Comparison of ENCODE assay signal across 16 cellular contexts in genomic region chrX:31063114-31063513, GRCh38. TPM values are rescaled to one million over a fixed set of nuclear protein-coding genes. Genes with fewer than 3 reads are reported as not detected.
DNase-seq lines count a peak whose midpoint lies in the region; ATAC-seq and TF ChIP-seq lines count a peak whose summit lies in the region.
"Had no signal": no experiment of that assay in that cellular context is flagged by ENCODE, and none has a peak within 500 bp of the region (broad histone marks: within the 10 kb centered on the region; RNA-seq: fewer than 3 reads in every experiment).

No MANE protein-coding gene starts in this region.

- H3K4me3 Mint-ChIP-seq in activated CD4-positive, alpha-beta T cell treated with anti-CD3 and anti-CD28 coated beads, Interleukin-2, amount 10 ng/mL, durations not matched to agents 24 days and 14 days, result no peak overlapping the region
- H3K4me3 Mint-ChIP-seq in activated T-helper 17 cell treated with anti-CD3 and anti-CD28 coated beads, Interleukin-2, amount 50 U/mL, for 72 hours, result no peak overlapping the region
- H3K4me3 Mint-ChIP-seq: CD4-positive, alpha-beta memory T cell; HFFc6 had no signal

- no peak for DNase-seq in activated CD4-positive, alpha-beta T cell treated with anti-CD3 and anti-CD28 coated beads, Interleukin-2, amount 10 ng/mL, durations not matched to agents 24 days and 14 days
- DNase-seq in activated CD4-positive, alpha-beta T cell treated with anti-CD3 and anti-CD28 coated beads for 48 hours, result no peak
- DNase-seq in GM12865 (ENCODE audit: low read depth) (peak; percentile 19), omental fat pad (ENCODE audit: low spot score) (no peak)
- DNase-seq in stimulated activated naive CD4-positive, alpha-beta T cell treated with Interleukin-2 at 50 U/mL for 16 hours (lab: John Stamatoyannopoulos, UW), result no peak
- DNase-seq: BE2C; CD4-positive, alpha-beta memory T cell; DMS153; GF-D8; HFFc6 had no signal

- H3K9me3 Mint-ChIP-seq in activated CD4-positive, alpha-beta T cell treated with anti-CD3 and anti-CD28 coated beads, Interleukin-2, amount 10 ng/mL, durations not matched to agents 24 days and 14 days, result no peaks in the 10 kb centered on the region
- H3K9me3 Mint-ChIP-seq in activated T-helper 17 cell treated with anti-CD3 and anti-CD28 coated beads, Interleukin-2, amount 50 U/mL, for 72 hours, result no peaks in the 10 kb centered on the region
- H3K9me3 Mint-ChIP-seq: HFFc6 had no signal

- peaks cover 10% of the 10 kb centered on the region for H3K4me1 Mint-ChIP-seq in activated CD4-positive, alpha-beta T cell treated with anti-CD3 and anti-CD28 coated beads, Interleukin-2, amount 10 ng/mL, durations not matched to agents 24 days and 14 days
- no peaks in the 10 kb centered on the region for H3K4me1 Mint-ChIP-seq in activated T-helper 17 cell treated with anti-CD3 and anti-CD28 coated beads, Interleukin-2, amount 50 U/mL, for 72 hours
- H3K4me1 Mint-ChIP-seq: CD4-positive, alpha-beta memory T cell had no signal

- no peak overlapping the region for H3K4me3 ChIP-seq in GM12865 (ENCODE audit: low read depth, low read length)
- H3K4me3 ChIP-seq: HAP-1 had no signal

- TF ChIP-seq CTCF in GM12865 (IDR thresholded peaks at IDR 0.05; ENCODE audit: insufficient read depth, low read depth, low read length, missing control alignments) (no peak), omental fat pad (IDR thresholded peaks at IDR 0.05) (no peak)

- no peaks in the 10 kb centered on the region for H3K36me3 Mint-ChIP-seq in activated CD4-positive, alpha-beta T cell treated with anti-CD3 and anti-CD28 coated beads, Interleukin-2, amount 10 ng/mL, durations not matched to agents 24 days and 14 days (ENCODE audit: low read depth)
- H3K36me3 Mint-ChIP-seq in activated T-helper 17 cell treated with anti-CD3 and anti-CD28 coated beads, Interleukin-2, amount 50 U/mL, for 72 hours (ENCODE audit: low read depth), result no peaks in the 10 kb centered on the region
- H3K36me3 Mint-ChIP-seq: CD4-positive, alpha-beta memory T cell had no signal

- ATAC-seq in GM18907 (IDR thresholded peaks at IDR 0.05; ENCODE audit: unreplicated experiment) (peak; percentile 40), omental fat pad (ENCODE audit: low FRiP score) (no peak), GM21526 (IDR thresholded peaks at IDR 0.05; ENCODE audit: low FRiP score, unreplicated experiment) (no peak)
- peak; percentile 31 for ATAC-seq in activated T-helper 17 cell treated with anti-CD3 and anti-CD28 coated beads, Interleukin-2, amount 50 U/mL, for 72 hours (replicated peaks)
- ATAC-seq: HepG2 had no signal

- H3K27me3 Mint-ChIP-seq in activated CD4-positive, alpha-beta T cell treated with anti-CD3 and anti-CD28 coated beads, Interleukin-2, amount 10 ng/mL, durations not matched to agents 24 days and 14 days, result no peaks in the 10 kb centered on the region
- H3K27me3 Mint-ChIP-seq in activated T-helper 17 cell treated with anti-CD3 and anti-CD28 coated beads, Interleukin-2, amount 50 U/mL, for 72 hours, result no peaks in the 10 kb centered on the region
- H3K27me3 Mint-ChIP-seq: CD4-positive, alpha-beta memory T cell had no signal

- H3K27ac Mint-ChIP-seq in activated CD4-positive, alpha-beta T cell treated with anti-CD3 and anti-CD28 coated beads, Interleukin-2, amount 10 ng/mL, durations not matched to agents 24 days and 14 days, result peak overlapping the region; percentile 39
- no peak overlapping the region for H3K27ac Mint-ChIP-seq in activated T-helper 17 cell treated with anti-CD3 and anti-CD28 coated beads, Interleukin-2, amount 50 U/mL, for 72 hours
- H3K27ac Mint-ChIP-seq: CD4-positive, alpha-beta memory T cell; HFFc6 had no signal

- intact Hi-C loops in activated CD4-positive, alpha-beta T cell treated with anti-CD3 and anti-CD28 coated beads, Interleukin-2, amount 10 ng/mL, durations not matched to agents 24 days and 14 days (cut with micrococcal nuclease), result loop anchor here (10.0 kb wide), 1 partner anchor 72 kb away; no protein-coding TSS in a partner anchor

RNA-seq across cellular contexts. Expression of gene FTHL17, which starts 8.7 kb away (rescaled TPM):
- total RNA-seq in activated CD4-positive, alpha-beta T cell treated with anti-CD3 and anti-CD28 coated beads, Interleukin-2, amount 10 ng/mL, durations not matched to agents 24 days and 14 days, result not detected in 2 replicates
- not detected for total RNA-seq in activated T-helper 17 cell treated with anti-CD3 and anti-CD28 coated beads, Interleukin-2, amount 50 U/mL, for 72 hours
- total RNA-seq in omental fat pad, result not detected
- total RNA-seq: CD4-positive, alpha-beta memory T cell; H1; HepG2; HFFc6 had no signal

Comparison
In these comparisons a context has a peak if more than half of its experiments do, and no peak if none do; other contexts are left out.
1. ATAC-seq: peak in GM18907 (single experiment) and activated T-helper 17 cell treated with anti-CD3 and anti-CD28 coated beads, Interleukin-2, amount 50 U/mL, for 72 hours (single experiment); none in omental fat pad (single experiment) and GM21526 (single experiment).